31 cellular contexts compared by ENCODE assay signal in the genomic region with DNA sequence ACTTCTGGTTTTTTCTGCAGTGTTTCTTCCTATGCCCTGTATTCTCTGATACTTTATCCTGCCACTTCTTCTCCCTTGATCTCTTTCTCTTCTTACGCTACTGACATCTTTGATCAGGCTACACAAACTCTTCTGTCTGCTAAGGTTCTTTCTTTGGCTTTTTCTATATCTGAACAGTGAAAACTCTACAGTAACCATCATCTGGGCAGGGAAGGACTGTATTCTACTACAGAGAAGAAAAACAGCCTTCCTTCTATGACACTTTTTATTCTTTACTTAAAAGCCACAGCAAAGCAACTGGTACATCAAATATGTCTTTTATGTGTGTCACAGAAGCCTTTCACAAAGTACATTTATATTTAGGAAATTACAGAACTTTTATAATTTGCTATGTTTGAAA.
"Had no signal": no experiment of that assay in that cellular context is flagged by ENCODE, and none has a peak within 500 bp of the region (broad histone marks: within the 10 kb centered on the region; RNA-seq: fewer than 3 reads in every experiment).

No MANE protein-coding gene starts in this region.

- H3K27ac ChIP-seq: brain microvascular endothelial cell, coronary artery, dorsolateral prefrontal cortex had no signal

- H3K4me1 Mint-ChIP-seq: activated CD8-positive, alpha-beta memory T cell treated with anti-CD3 and anti-CD28 coated beads, Interleukin-2, amount 10 ng/mL, durations not matched to agents 7 days and 5 days; central memory CD8-positive, alpha-beta T cell had no signal

- H3K9me3 Mint-ChIP-seq: activated CD4-positive, alpha-beta memory T cell treated with anti-CD3 and anti-CD28 coated beads for 36 hours; activated T-helper 1 cell treated with anti-CD3 and anti-CD28 coated beads, Interleukin-12 subunit alpha, Interleukin-12 subunit beta, Interleukin-2, Interleukin-4 antibody, amounts not matched to agents 30 ng/mL and 10 ng/mL and 1 ng/mL, durations not matched to agents 14 hours and 24 hours and 36 hours; activated T-helper 2 cell treated with anti-CD3 and anti-CD28 coated beads, Interferon-gamma antibody, Interleukin-2, Interleukin-4, amounts not matched to agents 10 μg/mL and 5 μg/mL and 100 μg/mL, durations not matched to agents 14 hours and 24 hours and 36 hours; central memory CD8-positive, alpha-beta T cell; dendritic cell treated with granulocyte-macrophage colony-stimulating factor and Interleukin-4, amounts not matched to agents 40 ng/mL and 50 ng/mL, for 4 days had no signal

- H3K27me3 Mint-ChIP-seq: activated CD8-positive, alpha-beta memory T cell treated with anti-CD3 and anti-CD28 coated beads, Interleukin-2, amount 10 ng/mL, durations not matched to agents 7 days and 5 days; central memory CD8-positive, alpha-beta T cell; dendritic cell treated with granulocyte-macrophage colony-stimulating factor and Interleukin-4, amounts not matched to agents 40 ng/mL and 50 ng/mL, for 4 days had no signal

- ATAC-seq: activated CD8-positive, alpha-beta memory T cell treated with anti-CD3 and anti-CD28 coated beads, Interleukin-2, amount 10 ng/mL, durations not matched to agents 7 days and 5 days; activated CD8-positive, alpha-beta T cell treated with anti-CD3 and anti-CD28 coated beads, Interleukin-2, amount 10 ng/mL, durations not matched to agents 7 days and 5 days; esophagus mucosa had no signal

- H3K27ac Mint-ChIP-seq: activated CD4-positive, alpha-beta memory T cell treated with anti-CD3 and anti-CD28 coated beads for 36 hours; activated CD8-positive, alpha-beta memory T cell treated with anti-CD3 and anti-CD28 coated beads, Interleukin-2, amount 10 ng/mL, durations not matched to agents 7 days and 5 days; activated CD8-positive, alpha-beta T cell treated with anti-CD3 and anti-CD28 coated beads, Interleukin-2, amount 10 ng/mL, durations not matched to agents 7 days and 5 days; activated T-helper 1 cell treated with anti-CD3 and anti-CD28 coated beads, Interleukin-12 subunit alpha, Interleukin-12 subunit beta, Interleukin-2, Interleukin-4 antibody, amounts not matched to agents 30 ng/mL and 10 ng/mL and 1 ng/mL, durations not matched to agents 14 hours and 24 hours and 36 hours; activated T-helper 2 cell treated with anti-CD3 and anti-CD28 coated beads, Interferon-gamma antibody, Interleukin-2, Interleukin-4, amounts not matched to agents 10 μg/mL and 5 μg/mL and 100 μg/mL, durations not matched to agents 14 hours and 24 hours and 36 hours; dendritic cell treated with granulocyte-macrophage colony-stimulating factor and Interleukin-4, amounts not matched to agents 40 ng/mL and 50 ng/mL, for 4 days; endodermal cell had no signal

- H3K4me3 ChIP-seq: coronary artery, dorsolateral prefrontal cortex had no signal

- H3K36me3 ChIP-seq: brain microvascular endothelial cell had no signal

- H3K4me3 Mint-ChIP-seq: activated CD4-positive, alpha-beta memory T cell treated with anti-CD3 and anti-CD28 coated beads for 36 hours; activated CD8-positive, alpha-beta memory T cell treated with anti-CD3 and anti-CD28 coated beads, Interleukin-2, amount 10 ng/mL, durations not matched to agents 7 days and 5 days; activated CD8-positive, alpha-beta T cell treated with anti-CD3 and anti-CD28 coated beads, Interleukin-2, amount 10 ng/mL, durations not matched to agents 7 days and 5 days; activated naive CD8-positive, alpha-beta T cell; activated T-helper 1 cell treated with anti-CD3 and anti-CD28 coated beads, Interleukin-12 subunit alpha, Interleukin-12 subunit beta, Interleukin-2, Interleukin-4 antibody, amounts not matched to agents 30 ng/mL and 10 ng/mL and 1 ng/mL, durations not matched to agents 14 hours and 24 hours and 36 hours; central memory CD8-positive, alpha-beta T cell; dendritic cell treated with granulocyte-macrophage colony-stimulating factor and Interleukin-4, amounts not matched to agents 40 ng/mL and 50 ng/mL, for 4 days; endodermal cell had no signal

- DNase-seq: activated CD4-positive, alpha-beta memory T cell treated with anti-CD3 and anti-CD28 coated beads for 36 hours; activated CD4-positive, alpha-beta T cell treated with anti-CD3 and anti-CD28 coated beads for 1 hour; activated CD4-positive, alpha-beta T cell treated with anti-CD3 and anti-CD28 coated beads for 4 hours; activated CD4-positive, alpha-beta T cell treated with anti-CD3 and anti-CD28 coated beads, Interleukin-2, amount 50 U/mL, for 1 hour; activated CD4-positive, CD25-positive, alpha-beta regulatory T cell; activated CD8-positive, alpha-beta memory T cell treated with anti-CD3 and anti-CD28 coated beads, Interleukin-2, amount 10 ng/mL, durations not matched to agents 7 days and 5 days; activated CD8-positive, alpha-beta memory T cell treated with anti-CD3 and anti-CD28 coated beads, Interleukin-2, amount 50 U/mL, for 4 hours; activated CD8-positive, alpha-beta T cell treated with anti-CD3 and anti-CD28 coated beads, Interleukin-2, amount 10 ng/mL, durations not matched to agents 7 days and 5 days; activated effector memory CD4-positive, alpha-beta T cell treated with anti-CD3 and anti-CD28 coated beads, Interleukin-2, amount 50 U/mL, for 16 hours; activated naive CD4-positive, alpha-beta T cell treated with Interleukin-2 at 50 U/mL for 16 hours; activated T-cell treated with anti-CD3 and anti-CD28 coated beads, Interleukin-2, amount 50 U/mL, for 1 hour; activated T-cell treated with anti-CD3 and anti-CD28 coated beads, Interleukin-2, amount 50 U/mL, for 48 hours; amniotic stem cell; anterior cingulate cortex; brain microvascular endothelial cell; dorsolateral prefrontal cortex; effector memory CD4-positive, alpha-beta T cell; endodermal cell; foreskin fibroblast; head of caudate nucleus; T-helper 2 cell had no signal

- H3K27me3 ChIP-seq: brain microvascular endothelial cell, dorsolateral prefrontal cortex had no signal

- FAIRE-seq: astrocyte, bronchial epithelial cell, frontal cortex had no signal
